ENCODE assay signal across 5 cellular contexts in genomic region chrX:68821616-68822015, GRCh38.
"Had no signal": no experiment of that assay in that cellular context is flagged by ENCODE, and none has a peak within 500 bp of the region (broad histone marks: within the 10 kb centered on the region; RNA-seq: fewer than 3 reads in every experiment).

No MANE protein-coding gene starts in this region.

- H2AFZ ChIP-seq: GM23338 had no signal

- H3K9me3 Mint-ChIP-seq: GM23338, IgD-negative memory B cell had no signal

- DNase-seq: H9, HCEC 1CT, KBM-7 had no signal

- H3K4me2 ChIP-seq: GM23338 had no signal

- H3K4me3 Mint-ChIP-seq: GM23338, H9, IgD-negative memory B cell had no signal

- H3K27ac Mint-ChIP-seq: GM23338, H9, IgD-negative memory B cell had no signal

- H3K4me3 ChIP-seq: GM23338 had no signal

- H3K36me3 Mint-ChIP-seq: IgD-negative memory B cell had no signal
